ENCODE assay signal across 9 cellular contexts in genomic region chr7:71752171-71752935, GRCh38.
DNase-seq lines count a peak whose midpoint lies in the region; ATAC-seq, FAIRE-seq and TF ChIP-seq lines count a peak whose summit lies in the region.
"Had no signal": no experiment of that assay in that cellular context is flagged by ENCODE, and none has a peak within 500 bp of the region (broad histone marks: within the 10 kb centered on the region; RNA-seq: fewer than 3 reads in every experiment).

No MANE protein-coding gene starts in this region.

- no peak for ATAC-seq in HG02852 (IDR thresholded peaks at IDR 0.05; ENCODE audit: unreplicated experiment)

- H3K27ac Mint-ChIP-seq in MCF 10A (ENCODE audit: low read depth, unreplicated experiment) = no peak overlapping the region

- H3K4me3 Mint-ChIP-seq in MCF 10A (ENCODE audit: unreplicated experiment) = no peak overlapping the region

- H3K27ac ChIP-seq in 22Rv1 (no peak overlapping the region), kidney (ENCODE audit: low read depth in 2 of 2, low read length in 2 of 2) (no peak overlapping the region)

- FAIRE-seq in GM12891 (lab: Jason Lieb, UNC) (no peak), kidney (lab: Jason Lieb, UNC) (no peak)
- FAIRE-seq: GM18507 had no signal

- POLR2A ChIA-PET in MCF 10A (lab: Yijun Ruan, JAX) = no interaction called here

- no TSS peak for BruUV-seq in MCF 10A (replicated peaks; lab: Mats Ljungman, UMichigan)

- H3K4me1 Mint-ChIP-seq in MCF 10A (ENCODE audit: insufficient read depth, unreplicated experiment) = no peaks in the 10 kb centered on the region

- TF ChIP-seq POLR2A in GM12891 (IDR thresholded peaks at IDR 0.05; ENCODE audit: low read depth, low read length) = no peak

- intact Hi-C loops in MCF 10A (cut with micrococcal nuclease) (no loop called here), kidney (cut with DNase I) (no loop called here)

- CTCF ChIA-PET in MCF 10A (lab: Yijun Ruan, JAX) = interaction anchor here (0.5 to 1.9 kb wide), 12 partner anchors 19 to 1034 kb away, joined by 3 to 6 read pairs (median 4); no protein-coding TSS in a partner anchor

- H3K4me3 ChIP-seq in kidney (ENCODE audit: low read length in 2 of 2) = no peak overlapping the region

- H3K27me3 Mint-ChIP-seq in MCF 10A (ENCODE audit: insufficient read depth, unreplicated experiment) = no peaks in the 10 kb centered on the region

- H3K9me3 Mint-ChIP-seq in MCF 10A (ENCODE audit: unreplicated experiment) = peaks cover 14% of the 10 kb centered on the region

- no peaks in the 10 kb centered on the region for H3K4me1 ChIP-seq in kidney (ENCODE audit: control insufficient read depth in 1 of 2, insufficient read depth in 1 of 2, low read depth in 1 of 2, low read length in 2 of 2)

- peaks cover 0 to 5% of the 10 kb centered on the region in 2 donors for H3K9me3 ChIP-seq in kidney (ENCODE audit: control insufficient read depth in 1 of 2, low read length in 2 of 2)

- no peaks in the 10 kb centered on the region for H3K36me3 ChIP-seq in kidney (ENCODE audit: control insufficient read depth in 1 of 2, insufficient read depth in 2 of 2, low read length in 2 of 2)

- H3K36me3 Mint-ChIP-seq in MCF 10A (ENCODE audit: insufficient read depth, unreplicated experiment) = no peaks in the 10 kb centered on the region

- TF ChIP-seq CTCF in 22Rv1 (IDR thresholded peaks at IDR 0.05) = peak; percentile 98
- TF ChIP-seq CTCF in MCF 10A (IDR thresholded peaks at IDR 0.05; ENCODE audit: unreplicated experiment) = peak; percentile 69
- TF ChIP-seq CTCF in kidney (IDR thresholded peaks at IDR 0.05; ENCODE audit: borderline replicate concordance, extremely low read depth, insufficient read depth) = peak; percentile 43

- peak; percentile 56 for DNase-seq in GM12891 (ENCODE audit: insufficient read length, low spot score)
- DNase-seq in NCI-H82 (lab: John Stamatoyannopoulos, UW) = peak; percentile 82
- no peak for DNase-seq in MCF 10A (ENCODE audit: unreplicated experiment)
- DNase-seq in kidney = peak; percentile 68
- DNase-seq in stimulated activated CD8-positive, alpha-beta memory T cell treated with anti-CD3 and anti-CD28 coated beads, Interleukin-7, amount 100 ng/mL, for 24 hours (ENCODE audit: low read depth) = peak; percentile 11
- no peak for DNase-seq in putamen (ENCODE audit: low spot score)

- H3K9ac ChIP-seq in kidney (ENCODE audit: low read length in 2 of 2) = no peak overlapping the region

TF ChIP-seq in GM12891, 5 proteins besides CTCF, POLR2A, EP300 and RAD21:
- TF ChIP-seq TAF1 (IDR thresholded peaks at IDR 0.05; ENCODE audit: low read depth, low read length) (no peak), POU2F2 (IDR thresholded peaks at IDR 0.05; ENCODE audit: low read depth, low read length) (no peak), POLR2AphosphoS5 (IDR thresholded peaks at IDR 0.05; ENCODE audit: low read depth, low read length) (no peak), PAX5 (IDR thresholded peaks at IDR 0.05; ENCODE audit: insufficient read depth, low read length, severe bottlenecking) (no peak), SPI1 (IDR thresholded peaks at IDR 0.05; ENCODE audit: low read depth, low read length) (no peak)
TF ChIP-seq in GM12891: peak in this region for 0.

Comparison
In these comparisons a context has a peak if more than half of its experiments do, and no peak if none do; other contexts are left out.
1. CTCF ChIP-seq: peak in every context shown above with its lines; median percentile 98 in 22Rv1; 69 in MCF 10A; 43 in kidney.
2. DNase-seq: peak in GM12891 (single experiment), NCI-H82 (single experiment), kidney (single experiment) and stimulated activated CD8-positive, alpha-beta memory T cell treated with anti-CD3 and anti-CD28 coated beads, Interleukin-7, amount 100 ng/mL, for 24 hours (single experiment); none in MCF 10A (single experiment) and putamen (single experiment).